ENCODE assay signal across 1 cellular context in the genomic region with DNA sequence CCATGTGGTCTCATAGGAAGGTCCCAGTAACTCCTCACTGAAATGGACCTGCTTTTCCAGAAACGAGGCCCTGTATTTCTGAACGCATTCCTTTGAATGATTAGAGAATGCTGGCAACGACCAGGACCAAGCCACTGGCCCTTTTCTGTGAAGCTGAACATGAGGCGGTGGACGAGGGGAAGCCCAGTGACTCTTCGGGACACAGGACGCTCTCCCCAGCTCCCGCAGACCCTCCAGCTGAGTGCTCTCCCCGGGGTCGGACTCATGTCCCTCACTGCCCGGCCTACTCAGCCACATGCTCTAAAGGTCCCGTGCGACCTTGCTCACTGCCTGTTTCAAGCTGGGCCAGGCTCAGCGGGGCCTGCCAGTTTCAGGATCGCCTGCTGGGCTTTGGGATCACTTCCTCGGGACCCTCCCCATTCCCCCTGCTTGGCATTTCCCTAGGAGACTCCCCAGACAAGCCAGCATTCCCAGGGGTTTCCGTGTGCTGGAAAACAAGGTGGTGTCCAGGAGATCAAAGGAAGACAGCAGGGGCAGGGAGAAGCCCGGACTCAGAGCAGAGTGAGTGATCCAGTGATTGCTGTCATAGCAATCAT.
TF ChIP-seq lines count a peak whose summit lies in the region.

No MANE protein-coding gene starts in this region.

TF ChIP-seq in GM23338, 12 proteins besides CTCF, POLR2A, EP300 and RAD21 (continued from another document):
- TF ChIP-seq, protein P1, sequence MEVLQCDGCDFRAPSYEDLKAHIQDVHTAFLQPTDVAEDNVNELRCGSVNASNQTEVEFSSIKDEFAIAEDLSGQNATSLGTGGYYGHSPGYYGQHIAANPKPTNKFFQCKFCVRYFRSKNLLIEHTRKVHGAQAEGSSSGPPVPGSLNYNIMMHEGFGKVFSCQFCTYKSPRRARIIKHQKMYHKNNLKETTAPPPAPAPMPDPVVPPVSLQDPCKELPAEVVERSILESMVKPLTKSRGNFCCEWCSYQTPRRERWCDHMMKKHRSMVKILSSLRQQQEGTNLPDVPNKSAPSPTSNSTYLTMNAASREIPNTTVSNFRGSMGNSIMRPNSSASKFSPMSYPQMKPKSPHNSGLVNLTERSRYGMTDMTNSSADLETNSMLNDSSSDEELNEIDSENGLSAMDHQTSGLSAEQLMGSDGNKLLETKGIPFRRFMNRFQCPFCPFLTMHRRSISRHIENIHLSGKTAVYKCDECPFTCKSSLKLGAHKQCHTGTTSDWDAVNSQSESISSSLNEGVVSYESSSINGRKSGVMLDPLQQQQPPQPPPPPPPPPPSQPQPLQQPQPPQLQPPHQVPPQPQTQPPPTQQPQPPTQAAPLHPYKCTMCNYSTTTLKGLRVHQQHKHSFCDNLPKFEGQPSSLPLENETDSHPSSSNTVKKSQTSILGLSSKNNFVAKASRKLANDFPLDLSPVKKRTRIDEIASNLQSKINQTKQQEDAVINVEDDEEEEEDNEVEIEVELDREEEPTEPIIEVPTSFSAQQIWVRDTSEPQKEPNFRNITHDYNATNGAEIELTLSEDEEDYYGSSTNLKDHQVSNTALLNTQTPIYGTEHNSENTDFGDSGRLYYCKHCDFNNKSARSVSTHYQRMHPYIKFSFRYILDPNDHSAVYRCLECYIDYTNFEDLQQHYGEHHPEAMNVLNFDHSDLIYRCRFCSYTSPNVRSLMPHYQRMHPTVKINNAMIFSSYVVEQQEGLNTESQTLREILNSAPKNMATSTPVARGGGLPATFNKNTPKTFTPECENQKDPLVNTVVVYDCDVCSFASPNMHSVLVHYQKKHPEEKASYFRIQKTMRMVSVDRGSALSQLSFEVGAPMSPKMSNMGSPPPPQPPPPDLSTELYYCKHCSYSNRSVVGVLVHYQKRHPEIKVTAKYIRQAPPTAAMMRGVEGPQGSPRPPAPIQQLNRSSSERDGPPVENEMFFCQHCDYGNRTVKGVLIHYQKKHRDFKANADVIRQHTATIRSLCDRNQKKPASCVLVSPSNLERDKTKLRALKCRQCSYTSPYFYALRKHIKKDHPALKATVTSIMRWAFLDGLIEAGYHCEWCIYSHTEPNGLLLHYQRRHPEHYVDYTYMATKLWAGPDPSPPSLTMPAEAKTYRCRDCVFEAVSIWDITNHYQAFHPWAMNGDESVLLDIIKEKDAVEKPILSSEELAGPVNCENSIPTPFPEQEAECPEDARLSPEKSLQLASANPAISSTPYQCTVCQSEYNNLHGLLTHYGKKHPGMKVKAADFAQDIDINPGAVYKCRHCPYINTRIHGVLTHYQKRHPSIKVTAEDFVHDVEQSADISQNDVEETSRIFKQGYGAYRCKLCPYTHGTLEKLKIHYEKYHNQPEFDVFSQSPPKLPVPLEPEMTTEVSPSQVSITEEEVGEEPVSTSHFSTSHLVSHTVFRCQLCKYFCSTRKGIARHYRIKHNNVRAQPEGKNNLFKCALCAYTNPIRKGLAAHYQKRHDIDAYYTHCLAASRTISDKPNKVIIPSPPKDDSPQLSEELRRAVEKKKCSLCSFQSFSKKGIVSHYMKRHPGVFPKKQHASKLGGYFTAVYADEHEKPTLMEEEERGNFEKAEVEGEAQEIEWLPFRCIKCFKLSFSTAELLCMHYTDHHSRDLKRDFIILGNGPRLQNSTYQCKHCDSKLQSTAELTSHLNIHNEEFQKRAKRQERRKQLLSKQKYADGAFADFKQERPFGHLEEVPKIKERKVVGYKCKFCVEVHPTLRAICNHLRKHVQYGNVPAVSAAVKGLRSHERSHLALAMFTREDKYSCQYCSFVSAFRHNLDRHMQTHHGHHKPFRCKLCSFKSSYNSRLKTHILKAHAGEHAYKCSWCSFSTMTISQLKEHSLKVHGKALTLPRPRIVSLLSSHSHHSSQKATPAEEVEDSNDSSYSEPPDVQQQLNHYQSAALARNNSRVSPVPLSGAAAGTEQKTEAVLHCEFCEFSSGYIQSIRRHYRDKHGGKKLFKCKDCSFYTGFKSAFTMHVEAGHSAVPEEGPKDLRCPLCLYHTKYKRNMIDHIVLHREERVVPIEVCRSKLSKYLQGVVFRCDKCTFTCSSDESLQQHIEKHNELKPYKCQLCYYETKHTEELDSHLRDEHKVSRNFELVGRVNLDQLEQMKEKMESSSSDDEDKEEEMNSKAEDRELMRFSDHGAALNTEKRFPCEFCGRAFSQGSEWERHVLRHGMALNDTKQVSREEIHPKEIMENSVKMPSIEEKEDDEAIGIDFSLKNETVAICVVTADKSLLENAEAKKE (CRISPR knock-in tag; IDR thresholded peaks at IDR 0.05): no peak
- no peak for TF ChIP-seq CREB1 (CRISPR knock-in tag; IDR thresholded peaks at IDR 0.05; ENCODE audit: low read depth)
- TF ChIP-seq, protein P2, sequence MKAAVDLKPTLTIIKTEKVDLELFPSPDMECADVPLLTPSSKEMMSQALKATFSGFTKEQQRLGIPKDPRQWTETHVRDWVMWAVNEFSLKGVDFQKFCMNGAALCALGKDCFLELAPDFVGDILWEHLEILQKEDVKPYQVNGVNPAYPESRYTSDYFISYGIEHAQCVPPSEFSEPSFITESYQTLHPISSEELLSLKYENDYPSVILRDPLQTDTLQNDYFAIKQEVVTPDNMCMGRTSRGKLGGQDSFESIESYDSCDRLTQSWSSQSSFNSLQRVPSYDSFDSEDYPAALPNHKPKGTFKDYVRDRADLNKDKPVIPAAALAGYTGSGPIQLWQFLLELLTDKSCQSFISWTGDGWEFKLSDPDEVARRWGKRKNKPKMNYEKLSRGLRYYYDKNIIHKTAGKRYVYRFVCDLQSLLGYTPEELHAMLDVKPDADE (IDR thresholded peaks at IDR 0.05): no peak
